Comparison of ENCODE assay signal across 8 cellular contexts in genomic region chr1:226738995-226739695, GRCh38. TPM values are rescaled to one million over a fixed set of nuclear protein-coding genes. Genes with fewer than 3 reads are reported as not detected.
DNase-seq lines count a peak whose midpoint lies in the region; ATAC-seq and TF ChIP-seq lines count a peak whose summit lies in the region.

Gene ITPKB, minus strand, starts transcription at chr1:226739282. Its CDS starts 1,824 bp downstream, at chr1:226737458.

- peak; percentile 46 to 83 (median 60) for DNase-seq in CD4-positive, alpha-beta T cell
- no peak for DNase-seq in HCT116 (ENCODE audit: low read depth, low spot score)
- peak in 1 of 2 donors; percentile 64 for DNase-seq in activated naive CD4-positive, alpha-beta T cell treated with anti-CD3 and anti-CD28 coated beads, Interleukin-2, amount 50 U/mL, for 72 hours (ENCODE audit: low spot score in 2 of 2)
- DNase-seq in glomerular visceral epithelial cell (ENCODE audit: extremely low spot score), result peak; percentile 63
- peak; percentile 87 for DNase-seq in osteoblast (ENCODE audit: insufficient read length, low spot score, missing footprints)
- DNase-seq in NCI-H226, result no peak
- no peak for DNase-seq in HuH-7 (ENCODE audit: low spot score)

- no peaks in the 10 kb centered on the region for H3K9me3 ChIP-seq in CD4-positive, alpha-beta T cell (ENCODE audit: control insufficient read depth, low read length)
- H3K9me3 ChIP-seq in HCT116 (ENCODE audit: control insufficient read depth in 1 of 2, insufficient read depth in 1 of 2, low read depth in 1 of 2, low read length in 2 of 2) (no peaks in the 10 kb centered on the region), osteoblast (ENCODE audit: low read depth, low read length) (no peaks in the 10 kb centered on the region)

- peak within 1 kb of the TSS; percentile 76 for H3K9ac ChIP-seq in HCT116 (ENCODE audit: low read length)

- H3K4me1 Mint-ChIP-seq in CD4-positive, alpha-beta T cell (ENCODE audit: low read depth), result peaks cover 37% of the 10 kb centered on the region

- ATAC-seq in CD4-positive, alpha-beta T cell (ENCODE audit: poor library complexity), result peak; percentile 61
- peak; percentile 64 for ATAC-seq in HCT116
- peak; percentile 33 to 53 for ATAC-seq in activated naive CD4-positive, alpha-beta T cell treated with anti-CD3 and anti-CD28 coated beads, Interleukin-2, amount 50 U/mL, for 72 hours

- peak within 1 kb of the TSS; percentile 97 for H2AFZ ChIP-seq in HCT116 (ENCODE audit: low read depth, low read length, poor library complexity, severe bottlenecking)
- peak within 1 kb of the TSS; percentile 91 for H2AFZ ChIP-seq in osteoblast (ENCODE audit: low read length)

- peak within 1 kb of the TSS; percentile 92 for H3K27ac ChIP-seq in CD4-positive, alpha-beta T cell (ENCODE audit: low read depth, low read length)
- H3K27ac ChIP-seq in HCT116 (ENCODE audit: low read depth, low read length) (peak within 1 kb of the TSS; percentile 37; the same call in 1 of the 2 replicates), osteoblast (ENCODE audit: low read depth, low read length) (no peak within 1 kb of the TSS)

- peak within 1 kb of the TSS; percentile 98 for H3K4me3 Mint-ChIP-seq in CD4-positive, alpha-beta T cell

- H3K4me3 ChIP-seq in HCT116 (replicated peaks in 1 of 2; ENCODE audit: low read depth in 1 of 2, low read length in 2 of 2) (peak within 1 kb of the TSS; percentile 66 to 75), osteoblast (ENCODE audit: insufficient read depth, low read length) (peak within 1 kb of the TSS; percentile 80)

- H3K79me2 ChIP-seq in HCT116 (ENCODE audit: insufficient read depth, low read length) (no peaks in the 10 kb centered on the region), osteoblast (ENCODE audit: insufficient read depth, low read length) (no peaks in the 10 kb centered on the region)

- H3K27me3 Mint-ChIP-seq in CD4-positive, alpha-beta T cell, result peaks cover 7% of the 10 kb centered on the region

- POLR2A ChIA-PET in CD4-positive, alpha-beta T cell (lab: Charles Lee), result interaction anchor here (0.6 to 3.0 kb wide), 46 partner anchors 10 to 332 kb away, joined by 3 to 26 read pairs (median 5); partner anchors contain the start of gene COQ8A
- POLR2A ChIA-PET in HCT116 (lab: Charles Lee), result interaction anchor here (1.4 kb wide), 1 partner anchor 76 kb away, joined by 5 read pairs; no protein-coding TSS in a partner anchor

- no peaks in the 10 kb centered on the region for H3K9me2 ChIP-seq in HCT116 (ENCODE audit: insufficient read depth)

- CTCF ChIA-PET in CD4-positive, alpha-beta T cell (lab: Charles Lee), result interaction anchor here (0.6 to 2.7 kb wide), 12 partner anchors 27 to 674 kb away, joined by 3 to 12 read pairs (median 4); no protein-coding TSS in a partner anchor
- CTCF ChIA-PET in HCT116 (lab: Charles Lee), result no interaction called here

- H3K36me3 Mint-ChIP-seq in CD4-positive, alpha-beta T cell (ENCODE audit: low read depth), result peaks cover 51% of the 10 kb centered on the region
- H3K36me3 Mint-ChIP-seq in activated naive CD4-positive, alpha-beta T cell treated with anti-CD3 and anti-CD28 coated beads, Interleukin-2, amount 50 U/mL, for 72 hours, result peaks cover 36 to 42% of the 10 kb centered on the region in 2 donors

- H3K4me2 ChIP-seq in HCT116 (ENCODE audit: low read length) (peak within 1 kb of the TSS; percentile 96), osteoblast (ENCODE audit: insufficient read depth, low read length) (peak within 1 kb of the TSS; percentile 96)

- RAD21 ChIA-PET in HCT116 (lab: Charles Lee; ENCODE audit: low non-redundant PET in 1 of 2, low total read pairs in 2 of 2, uncharacterized antibody in 2 of 2, unreplicated experiment in 2 of 2), result interaction anchor here (0.6 to 0.7 kb wide), 2 partner anchors 10 to 88 kb away, joined by 4 to 6 read pairs; no protein-coding TSS in a partner anchor

- H3K4me1 ChIP-seq in HCT116 (ENCODE audit: control insufficient read depth in 1 of 2, insufficient read depth in 2 of 2, low read length in 2 of 2), result peaks cover 4 to 21% of the 10 kb centered on the region in 2 experiments; a peak in 3 of 4 replicates
- H3K4me1 ChIP-seq in osteoblast (ENCODE audit: insufficient read depth, low read length), result peaks cover 3% of the 10 kb centered on the region

- no peaks in the 10 kb centered on the region for H4K20me1 ChIP-seq in HCT116 (ENCODE audit: insufficient read depth)
- H4K20me1 ChIP-seq in osteoblast (ENCODE audit: insufficient read depth, low read length), result no peaks in the 10 kb centered on the region

- no peak for TF ChIP-seq CTCF in CD4-positive, alpha-beta T cell (IDR thresholded peaks at IDR 0.05)
- no peak for TF ChIP-seq CTCF in HCT116 (IDR thresholded peaks at IDR 0.05 in 2 of 3, conservative IDR thresholded peaks at IDR 0.05 in 1 of 3; ENCODE audit: borderline replicate concordance in 1 of 3, insufficient read depth in 1 of 3, low read depth in 2 of 3, low read length in 2 of 3)
- no peak for TF ChIP-seq CTCF in osteoblast (IDR thresholded peaks at IDR 0.05; ENCODE audit: extremely low read depth, low read depth, low read length)

- H3K27me3 ChIP-seq in CD4-positive, alpha-beta T cell (ENCODE audit: control insufficient read depth, insufficient read depth, low read length), result no peaks in the 10 kb centered on the region
- no peaks in the 10 kb centered on the region for H3K27me3 ChIP-seq in HCT116 (ENCODE audit: insufficient read depth, low read length)
- H3K27me3 ChIP-seq in osteoblast (ENCODE audit: insufficient read depth, low read length), result peaks cover 4% of the 10 kb centered on the region

- intact Hi-C loops in CD4-positive, alpha-beta T cell (cut with DNase I, micrococcal nuclease), result loop anchor here (1.0 to 10.0 kb wide), 9 partner anchors 9 to 104 kb away; no protein-coding TSS in a partner anchor
- intact Hi-C loops in HCT116 (cut with micrococcal nuclease), result no loop called here

- no TSS peak for BruUV-seq in HCT116 (replicated peaks; lab: Mats Ljungman, UMichigan)

- H3K27ac Mint-ChIP-seq in CD4-positive, alpha-beta T cell, result peak within 1 kb of the TSS; percentile 95
- peak within 1 kb of the TSS; percentile 90 to 97 for H3K27ac Mint-ChIP-seq in activated naive CD4-positive, alpha-beta T cell treated with anti-CD3 and anti-CD28 coated beads, Interleukin-2, amount 50 U/mL, for 72 hours

- peaks cover 2% of the 10 kb centered on the region for H3K9me3 Mint-ChIP-seq in CD4-positive, alpha-beta T cell
- no peaks in the 10 kb centered on the region for H3K9me3 Mint-ChIP-seq in activated naive CD4-positive, alpha-beta T cell treated with anti-CD3 and anti-CD28 coated beads, Interleukin-2, amount 50 U/mL, for 72 hours

- TF ChIP-seq POLR2A in HCT116 (IDR thresholded peaks at IDR 0.05; ENCODE audit: borderline replicate concordance, extremely low read depth, insufficient read depth, insufficient read length) (no peak), Raji (IDR thresholded peaks at IDR 0.05; ENCODE audit: insufficient read depth, low read depth, low read length) (peak; percentile 67)

- H3K36me3 ChIP-seq in HCT116 (ENCODE audit: control insufficient read depth in 1 of 2, insufficient read depth in 2 of 2, low read length in 2 of 2), result no peaks in the 10 kb centered on the region
- H3K36me3 ChIP-seq in osteoblast (ENCODE audit: insufficient read depth, low read length), result no peaks in the 10 kb centered on the region

- no peak for TF ChIP-seq RAD21 in HCT116 (IDR thresholded peaks at IDR 0.05; ENCODE audit: low read depth)

TF ChIP-seq in HCT116, 20 proteins besides CTCF, POLR2A, EP300 and RAD21:
- TF ChIP-seq SIN3A (IDR thresholded peaks at IDR 0.05; ENCODE audit: low read depth), result no peak
- TF ChIP-seq ATF3 (IDR thresholded peaks at IDR 0.05), result no peak
- no peak for TF ChIP-seq EGR1 (IDR thresholded peaks at IDR 0.05; ENCODE audit: low read depth)
- no peak for TF ChIP-seq EZH2 (IDR thresholded peaks at IDR 0.05)
- no peak for TF ChIP-seq YY1 (IDR thresholded peaks at IDR 0.05; ENCODE audit: extremely low read depth, insufficient replicate concordance, low read depth, low read length)
- TF ChIP-seq TCF7L2 (IDR thresholded peaks at IDR 0.05; ENCODE audit: borderline replicate concordance, extremely low read depth, insufficient read depth, insufficient read length), result no peak
- TF ChIP-seq POLR2AphosphoS5 (IDR thresholded peaks at IDR 0.05; ENCODE audit: low read depth, low read length), result no peak

RNA-seq across cellular contexts. Expression of gene ITPKB, which starts in this region (rescaled TPM):
- 100 to 1,000 TPM; 565 to 583 TPM for total RNA-seq in CD4-positive, alpha-beta T cell
- total RNA-seq in HCT116 (2021; ENCODE audit: unreplicated experiment), result 4.4 TPM
- 2.3 and 2.5 TPM in 2 replicates for polyA plus RNA-seq in HCT116 (2012)
- 10 to 100 TPM; 37.5 to 51.3 TPM for total RNA-seq in activated naive CD4-positive, alpha-beta T cell treated with anti-CD3 and anti-CD28 coated beads, Interleukin-2, amount 50 U/mL, for 72 hours
- total RNA-seq in osteoblast, result 6.2 and 7.1 TPM in 2 replicates

Comparison
In these comparisons a context has a peak if more than half of its experiments do, and no peak if none do; other contexts are left out.
1. RNA of gene ITPKB (total RNA-seq): 565 to 583 TPM in CD4-positive, alpha-beta T cell; 37.5 to 51.3 TPM in activated naive CD4-positive, alpha-beta T cell treated with anti-CD3 and anti-CD28 coated beads, Interleukin-2, amount 50 U/mL, for 72 hours, 6.2 to 7.1 TPM in osteoblast and 4.4 TPM in HCT116 (single experiment); every median in the first group is over 10 times any median in the second.
2. DNase-seq: peak in CD4-positive, alpha-beta T cell (10 of 10), glomerular visceral epithelial cell (single experiment) and osteoblast (single experiment); none in HCT116 (single experiment), NCI-H226 (single experiment) and HuH-7 (single experiment).
3. Peak in every context shown above with its lines, with median percentiles within 50 percentile points of each other: ATAC-seq.